Comparison of ENCODE assay signal across 10 cellular contexts in genomic region chr20:2430538-2430937, GRCh38. TPM values are rescaled to one million over a fixed set of nuclear protein-coding genes. Genes with fewer than 3 reads are reported as not detected.
"Had no signal": no experiment of that assay in that cellular context is flagged by ENCODE, and none has a peak within 500 bp of the region (broad histone marks: within the 10 kb centered on the region; RNA-seq: fewer than 3 reads in every experiment).

No MANE protein-coding gene starts in this region.

- H3K27ac ChIP-seq: HL-60 had no signal

- FAIRE-seq: HepG2, HTR-8/SVneo, K562 had no signal

- H3K4me3 ChIP-seq: K562 had no signal

- DNase-seq: IMR-90, KBM-7, KG1 had no signal

RNA-seq across cellular contexts. Expression of gene TGM6, which starts 49.8 kb away (rescaled TPM):
- total RNA-seq: HepG2, HT-29, HT1080, IMR-90, K562 had no signal
- polyA plus RNA-seq: HepG2, IgD-negative memory B cell, IMR-90, K562 had no signal
